15 cellular contexts compared by ENCODE assay signal in the genomic region with DNA sequence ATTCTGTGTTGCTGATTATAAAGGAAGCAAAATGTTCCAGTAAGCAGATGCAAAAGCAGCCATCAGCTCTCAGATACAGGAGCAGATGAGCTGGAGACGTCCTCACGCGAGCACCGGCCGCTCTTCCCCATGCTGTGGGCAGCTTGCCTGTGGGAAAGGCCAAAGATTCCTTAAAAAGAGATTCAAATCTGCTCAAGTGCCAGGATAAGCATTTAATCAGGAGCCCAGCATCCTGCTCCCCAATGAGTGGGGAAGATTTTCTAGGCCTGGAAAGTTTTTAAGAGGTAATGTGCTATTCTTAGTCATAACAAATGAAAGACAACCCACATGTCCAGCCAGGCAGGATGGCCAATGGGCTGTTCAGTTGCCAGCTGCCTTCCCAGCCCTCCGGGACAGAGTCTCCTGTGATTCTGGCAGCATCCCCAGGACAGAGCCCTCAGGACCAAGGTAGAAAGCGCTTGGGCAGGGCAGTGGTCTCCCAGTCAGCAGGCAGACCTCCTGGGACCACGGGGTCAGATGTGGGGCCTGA.
DNase-seq lines count a peak whose midpoint lies in the region; ATAC-seq and TF ChIP-seq lines count a peak whose summit lies in the region.
"Had no signal": no experiment of that assay in that cellular context is flagged by ENCODE, and none has a peak within 500 bp of the region (broad histone marks: within the 10 kb centered on the region; RNA-seq: fewer than 3 reads in every experiment).

No MANE protein-coding gene starts in this region.

- in situ Hi-C loops in gastrocnemius medialis (cut with MboI; ENCODE audit: low sequenced_read_pairs in 4 of 4): loop anchor here in 2 of 4 donors (10.0 to 25.0 kb wide), 2 partner anchors 159 to 496 kb away; no protein-coding TSS in a partner anchor

- H3K27me3 ChIP-seq in SJSA1 (replicated peaks) (no peaks in the 10 kb centered on the region), gastrocnemius medialis (peaks cover 0 to 5% (median 4%) of the 10 kb centered on the region in 3 donors)

- no peak overlapping the region for H3K4me3 Mint-ChIP-seq in CD14-positive monocyte
- H3K4me3 Mint-ChIP-seq: activated naive CD4-positive, alpha-beta T cell treated with anti-CD3 and anti-CD28 coated beads, Interleukin-2, amount 10 ng/mL, durations not matched to agents 7 days and 5 days; IgD-negative memory B cell had no signal

- H3K4me3 ChIP-seq in SJSA1: no peak overlapping the region
- no peak overlapping the region for H3K4me3 ChIP-seq in gastrocnemius medialis

- ATAC-seq in gastrocnemius medialis: peak; percentile 53 to 55

- intact Hi-C loops in gastrocnemius medialis (cut with DNase I; ENCODE audit: low total_unique reads): loop anchor here (10.0 kb wide), 1 partner anchor 499 kb away; no protein-coding TSS in a partner anchor
- intact Hi-C loops in CD14-positive monocyte (cut with micrococcal nuclease): loop anchor here in 1 of 2 donors (10.0 kb wide), 1 partner anchor 499 kb away; no protein-coding TSS in a partner anchor

- no peak for TF ChIP-seq POLR2A in gastrocnemius medialis (IDR thresholded peaks at IDR 0.05)

- peak overlapping the region in 1 of 7 donors; percentile 47 for H3K27ac Mint-ChIP-seq in CD14-positive monocyte
- H3K27ac Mint-ChIP-seq: activated naive CD4-positive, alpha-beta T cell treated with anti-CD3 and anti-CD28 coated beads, Interleukin-2, amount 10 ng/mL, durations not matched to agents 7 days and 5 days; IgD-negative memory B cell had no signal

- peaks cover 9 to 17% (median 11%) of the 10 kb centered on the region in 3 donors for H3K27me3 Mint-ChIP-seq in CD14-positive monocyte (ENCODE audit: low read depth in 3 of 3)

- TF ChIP-seq CTCF in gastrocnemius medialis (IDR thresholded peaks at IDR 0.05 in 4 of 5, conservative IDR thresholded peaks at IDR 0.05 in 1 of 5) (no peak), CD14-positive monocyte (IDR thresholded peaks at IDR 0.05) (no peak)

- peaks cover 0 to 2% (median 0%) of the 10 kb centered on the region in 7 donors for H3K9me3 Mint-ChIP-seq in CD14-positive monocyte
- H3K9me3 Mint-ChIP-seq: activated naive CD4-positive, alpha-beta T cell treated with anti-CD3 and anti-CD28 coated beads, Interleukin-2, amount 10 ng/mL, durations not matched to agents 7 days and 5 days; IgD-negative memory B cell had no signal

- no peaks in the 10 kb centered on the region for H3K36me3 Mint-ChIP-seq in CD14-positive monocyte
- H3K36me3 Mint-ChIP-seq: activated naive CD4-positive, alpha-beta T cell treated with anti-CD3 and anti-CD28 coated beads, Interleukin-2, amount 10 ng/mL, durations not matched to agents 7 days and 5 days; IgD-negative memory B cell had no signal

- H3K9me3 ChIP-seq in SJSA1 (replicated peaks) (no peaks in the 10 kb centered on the region), gastrocnemius medialis (no peaks in the 10 kb centered on the region)

- peaks cover 33% of the 10 kb centered on the region for H3K4me1 ChIP-seq in SJSA1 (replicated peaks)
- peaks cover 5 to 12% of the 10 kb centered on the region in 2 donors for H3K4me1 ChIP-seq in gastrocnemius medialis

- peak; percentile 84 for DNase-seq in AG20443 (ENCODE audit: low spot score)
- peak in 1 of 2 experiments; percentile 50 for DNase-seq in SJSA1 (ENCODE audit: low read depth in 1 of 2, low spot score in 2 of 2)
- DNase-seq in fibroblast of peridontal ligament (ENCODE audit: extremely low read depth): peak; percentile 97
- DNase-seq in gastrocnemius medialis: peak; percentile 22 to 53
- DNase-seq in activated CD4-positive, alpha-beta T cell treated with anti-CD3 and anti-CD28 coated beads for 4 hours: no peak
- no peak for DNase-seq in epidermal melanocyte (ENCODE audit: insufficient read length, low spot score)
- no peak for DNase-seq in CD14-positive monocyte (ENCODE audit: low spot score)
- no peak for DNase-seq in activated CD8-positive, alpha-beta memory T cell treated with anti-CD3 and anti-CD28 coated beads, Interleukin-2, amount 50 U/mL, for 48 hours
- DNase-seq: activated CD4-positive, alpha-beta T cell treated with anti-CD3 and anti-CD28 coated beads for 1 hour; activated naive CD4-positive, alpha-beta T cell treated with anti-CD3 and anti-CD28 coated beads, Interleukin-2, amount 10 ng/mL, durations not matched to agents 7 days and 5 days; mesendoderm; NCI-H345; SIG-M5; stimulated activated CD4-positive, alpha-beta T cell treated with anti-CD3 and anti-CD28 coated beads, Interleukin-12 subunit alpha, Interleukin-12 subunit beta, amount 100 ng/mL, for 4 hours had no signal

- H3K36me3 ChIP-seq in SJSA1 (no peaks in the 10 kb centered on the region), gastrocnemius medialis (no peaks in the 10 kb centered on the region)

- H3K27ac ChIP-seq in SJSA1 (peak overlapping the region; percentile 73), gastrocnemius medialis (peak overlapping the region in 1 of 4 donors; percentile 75)

- no peaks in the 10 kb centered on the region for H3K4me1 Mint-ChIP-seq in CD14-positive monocyte
- H3K4me1 Mint-ChIP-seq: activated naive CD4-positive, alpha-beta T cell treated with anti-CD3 and anti-CD28 coated beads, Interleukin-2, amount 10 ng/mL, durations not matched to agents 7 days and 5 days; IgD-negative memory B cell had no signal

Comparison
In these comparisons a context has a peak if more than half of its experiments do, and no peak if none do; other contexts are left out.
1. DNase-seq: peak in AG20443 (single experiment), fibroblast of peridontal ligament (single experiment) and gastrocnemius medialis (2 of 2); none in activated CD4-positive, alpha-beta T cell treated with anti-CD3 and anti-CD28 coated beads for 4 hours (0 of 2), epidermal melanocyte (single experiment), CD14-positive monocyte (single experiment) and activated CD8-positive, alpha-beta memory T cell treated with anti-CD3 and anti-CD28 coated beads, Interleukin-2, amount 50 U/mL, for 48 hours (single experiment).